ENCODE assay signal across 18 cellular contexts in the genomic region with DNA sequence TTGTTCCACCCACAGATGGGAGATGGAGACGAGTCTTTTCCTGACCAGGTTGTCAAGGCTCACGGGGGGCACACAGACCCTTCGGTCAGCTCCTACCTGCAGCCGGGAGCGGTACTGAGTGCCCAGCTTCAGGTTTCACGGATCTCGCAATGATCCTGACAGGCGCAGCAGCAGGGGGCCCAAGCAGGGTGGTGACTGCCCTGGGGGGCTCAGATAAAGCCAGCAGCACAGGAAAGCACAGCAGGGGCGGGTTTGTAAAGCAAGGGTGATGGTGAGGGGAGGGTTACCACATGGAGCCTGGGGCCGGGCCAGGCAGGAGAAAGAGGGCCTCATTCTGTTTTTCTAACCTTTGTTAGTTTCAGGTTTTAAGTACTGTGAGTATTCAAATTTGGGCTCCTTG.
"Had no signal": no experiment of that assay in that cellular context is flagged by ENCODE, and none has a peak within 500 bp of the region (broad histone marks: within the 10 kb centered on the region; RNA-seq: fewer than 3 reads in every experiment).

No MANE protein-coding gene starts in this region.

- DNase-seq: activated CD4-positive, alpha-beta T cell treated with anti-CD3 and anti-CD28 coated beads, Interleukin-2, amount 10 ng/mL, durations not matched to agents 7 days and 5 days; activated CD4-positive, CD25-positive, alpha-beta regulatory T cell treated with anti-CD3 and anti-CD28 coated beads, Interleukin-2, amount 50 U/mL, for 72 hours; activated CD8-positive, alpha-beta memory T cell treated with anti-CD3 and anti-CD28 coated beads, Interleukin-2, amount 10 ng/mL, durations not matched to agents 7 days and 5 days; activated CD8-positive, alpha-beta T cell treated with anti-CD3 and anti-CD28 coated beads for 36 hours; activated effector memory CD4-positive, alpha-beta T cell treated with anti-CD3 and anti-CD28 coated beads, Interleukin-2, amount 50 U/mL, for 16 hours; activated naive CD4-positive, alpha-beta T cell treated with anti-CD3 and anti-CD28 coated beads, Interleukin-2, amount 10 ng/mL, durations not matched to agents 7 days and 5 days; activated T-cell treated with anti-CD3 and anti-CD28 coated beads for 4 hours; amygdala; effector CD4-positive, alpha-beta T cell; foreskin keratinocyte; kidney glomerular epithelial cell; left lung; stimulated activated CD4-positive, alpha-beta T cell treated with anti-CD3 and anti-CD28 coated beads, Interleukin-1b, Interleukin-23, amount 100 ng/mL, for 48 hours; testis had no signal

- H3K36me3 Mint-ChIP-seq: activated CD8-positive, alpha-beta memory T cell treated with anti-CD3 and anti-CD28 coated beads, Interleukin-2, amount 10 ng/mL, durations not matched to agents 7 days and 5 days; activated naive CD4-positive, alpha-beta T cell treated with anti-CD3 and anti-CD28 coated beads, Interleukin-2, amount 10 ng/mL, durations not matched to agents 7 days and 5 days had no signal

- ATAC-seq: activated CD8-positive, alpha-beta memory T cell treated with anti-CD3 and anti-CD28 coated beads, Interleukin-2, amount 10 ng/mL, durations not matched to agents 7 days and 5 days; activated CD8-positive, alpha-beta T cell treated with anti-CD3 and anti-CD28 coated beads for 36 hours; foreskin keratinocyte; left lung; SK-N-SH treated with all-trans-retinoic acid at 6 μM for 48 hours had no signal

- H3K4me3 ChIP-seq: left lung, testis, upper lobe of left lung had no signal

- H3K9me3 ChIP-seq: left lung, testis, upper lobe of left lung had no signal

- H3K36me3 ChIP-seq: left lung, upper lobe of left lung had no signal

- H3K4me1 ChIP-seq: foreskin keratinocyte, upper lobe of left lung had no signal

- H3K27ac ChIP-seq: foreskin keratinocyte, left lung, testis, upper lobe of left lung, VCaP had no signal

- H3K4me1 Mint-ChIP-seq: activated CD4-positive, alpha-beta T cell treated with anti-CD3 and anti-CD28 coated beads, Interleukin-2, amount 10 ng/mL, durations not matched to agents 7 days and 5 days; activated CD8-positive, alpha-beta memory T cell treated with anti-CD3 and anti-CD28 coated beads, Interleukin-2, amount 10 ng/mL, durations not matched to agents 7 days and 5 days; activated naive CD4-positive, alpha-beta T cell treated with anti-CD3 and anti-CD28 coated beads, Interleukin-2, amount 10 ng/mL, durations not matched to agents 7 days and 5 days had no signal

- H3K4me3 Mint-ChIP-seq: activated CD4-positive, alpha-beta T cell treated with anti-CD3 and anti-CD28 coated beads, Interleukin-2, amount 10 ng/mL, durations not matched to agents 7 days and 5 days; activated CD8-positive, alpha-beta memory T cell treated with anti-CD3 and anti-CD28 coated beads, Interleukin-2, amount 10 ng/mL, durations not matched to agents 7 days and 5 days; activated CD8-positive, alpha-beta T cell treated with anti-CD3 and anti-CD28 coated beads for 36 hours; activated naive CD4-positive, alpha-beta T cell treated with anti-CD3 and anti-CD28 coated beads, Interleukin-2, amount 10 ng/mL, durations not matched to agents 7 days and 5 days had no signal

- H3K27me3 ChIP-seq: foreskin keratinocyte, left lung, testis, upper lobe of left lung had no signal

- H3K27me3 Mint-ChIP-seq: activated CD8-positive, alpha-beta T cell treated with anti-CD3 and anti-CD28 coated beads for 36 hours had no signal

- H3K9me3 Mint-ChIP-seq: activated CD4-positive, alpha-beta T cell treated with anti-CD3 and anti-CD28 coated beads, Interleukin-2, amount 10 ng/mL, durations not matched to agents 7 days and 5 days; activated CD8-positive, alpha-beta T cell treated with anti-CD3 and anti-CD28 coated beads for 36 hours; activated naive CD4-positive, alpha-beta T cell treated with anti-CD3 and anti-CD28 coated beads, Interleukin-2, amount 10 ng/mL, durations not matched to agents 7 days and 5 days had no signal

- H3K27ac Mint-ChIP-seq: activated CD4-positive, alpha-beta T cell treated with anti-CD3 and anti-CD28 coated beads, Interleukin-2, amount 10 ng/mL, durations not matched to agents 7 days and 5 days; activated CD8-positive, alpha-beta memory T cell treated with anti-CD3 and anti-CD28 coated beads, Interleukin-2, amount 10 ng/mL, durations not matched to agents 7 days and 5 days; activated CD8-positive, alpha-beta T cell treated with anti-CD3 and anti-CD28 coated beads for 36 hours; activated naive CD4-positive, alpha-beta T cell treated with anti-CD3 and anti-CD28 coated beads, Interleukin-2, amount 10 ng/mL, durations not matched to agents 7 days and 5 days; progenitor cell of endocrine pancreas had no signal
